8 cellular contexts compared by ENCODE assay signal in the genomic region with DNA sequence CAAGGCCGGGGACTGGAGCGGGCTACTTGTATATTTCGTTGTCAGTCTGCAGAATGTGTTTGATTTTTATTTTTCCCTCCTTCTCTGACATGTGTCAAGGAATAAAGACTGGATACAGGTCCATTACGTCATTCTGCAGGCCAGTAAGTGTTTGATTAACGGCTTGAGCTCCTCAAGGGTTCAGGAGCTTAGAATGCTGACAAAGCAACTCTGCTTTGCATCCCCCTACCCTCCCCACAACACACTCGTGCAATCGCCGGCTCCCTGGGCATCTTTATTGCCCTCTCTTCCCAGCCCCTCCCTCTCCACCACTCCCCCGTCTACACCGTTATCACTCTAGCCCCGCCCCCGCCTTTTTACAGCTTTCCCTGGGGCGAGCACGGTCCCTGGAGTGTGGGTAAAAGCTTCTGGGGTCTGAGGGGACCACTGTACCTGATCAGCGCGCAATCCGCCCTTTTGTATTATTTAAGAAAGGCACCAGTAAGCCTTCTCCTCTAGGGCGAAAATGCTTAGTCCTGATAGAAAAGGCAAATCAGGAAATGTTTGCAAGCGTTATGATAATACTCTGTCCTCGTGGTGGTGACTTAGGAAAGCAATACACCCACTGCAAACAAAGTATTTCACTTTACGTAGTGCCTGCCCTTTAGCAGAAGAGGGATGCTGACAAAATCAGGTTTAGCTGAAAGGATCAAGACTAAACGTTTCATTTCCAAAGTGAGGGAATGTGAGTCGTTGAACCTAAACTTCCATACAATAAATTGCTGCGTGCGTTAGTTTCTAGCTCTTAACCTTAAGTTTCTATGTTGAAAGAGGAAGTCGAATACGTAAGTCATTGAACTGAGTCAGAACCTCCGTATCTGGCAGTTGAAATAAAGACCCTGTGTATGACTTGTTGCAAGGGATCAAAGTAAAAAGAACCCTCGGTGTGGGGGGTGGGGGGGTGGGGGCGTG. TPM values are rescaled to one million over a fixed set of nuclear protein-coding genes. Genes with fewer than 3 reads are reported as not detected.
DNase-seq lines count a peak whose midpoint lies in the region; ATAC-seq lines count a peak whose summit lies in the region.

No MANE protein-coding gene starts in this region.

- peaks cover 18% of the 10 kb centered on the region for H3K4me1 Mint-ChIP-seq in T-helper 17 cell
- peaks cover 18 to 22% of the 10 kb centered on the region in 2 donors for H3K4me1 Mint-ChIP-seq in natural killer cell treated with Interleukin-12 subunit alpha and Interleukin-12 subunit beta and Interleukin-15 and Interleukin-18, amount 100 ng/mL, for 72 hours (ENCODE audit: low read depth in 2 of 2)

- no peaks in the 10 kb centered on the region for H3K9me3 Mint-ChIP-seq in natural killer cell treated with Interleukin-12 subunit alpha and Interleukin-12 subunit beta and Interleukin-15 and Interleukin-18, amount 100 ng/mL, for 72 hours

- peak overlapping the region; percentile 71 for H3K4me3 Mint-ChIP-seq in T-helper 17 cell
- H3K4me3 Mint-ChIP-seq in natural killer cell treated with Interleukin-12 subunit alpha and Interleukin-12 subunit beta and Interleukin-15 and Interleukin-18, amount 100 ng/mL, for 72 hours, result peak overlapping the region; percentile 59

- peaks cover 8% of the 10 kb centered on the region for H3K36me3 Mint-ChIP-seq in T-helper 17 cell (ENCODE audit: low read depth)
- peaks cover 5% of the 10 kb centered on the region for H3K36me3 Mint-ChIP-seq in natural killer cell treated with Interleukin-12 subunit alpha and Interleukin-12 subunit beta and Interleukin-15 and Interleukin-18, amount 100 ng/mL, for 72 hours

- no peaks in the 10 kb centered on the region for H3K9me3 ChIP-seq in T-helper 17 cell (ENCODE audit: control insufficient read depth, low read length, poor library complexity, severe bottlenecking)

- peaks cover 80% of the 10 kb centered on the region for H3K27me3 Mint-ChIP-seq in T-helper 17 cell
- peaks cover 52 to 76% of the 10 kb centered on the region in 2 donors for H3K27me3 Mint-ChIP-seq in natural killer cell treated with Interleukin-12 subunit alpha and Interleukin-12 subunit beta and Interleukin-15 and Interleukin-18, amount 100 ng/mL, for 72 hours

- in situ Hi-C loops in Caki2 (cut with HindIII; ENCODE audit: low pct_unique_long_range_greater_than_20kb, low sequenced_read_pairs), result no loop called here

- DNase-seq in Caki2 (ENCODE audit: low read depth) (peak; percentile 82), HK-2 (ENCODE audit: unreplicated experiment) (peak; percentile 51), T-helper 17 cell (no peak), fibroblast of gingiva (ENCODE audit: low read depth) (peak; percentile 21), COLO829 (ENCODE audit: low spot score) (no peak), AG08395 (ENCODE audit: low spot score) (no peak)
- no peak for DNase-seq in natural killer cell treated with Interleukin-12 subunit alpha and Interleukin-12 subunit beta and Interleukin-15 and Interleukin-18, amount 100 ng/mL, for 72 hours (ENCODE audit: low spot score)
- DNase-seq in NK-92 treated with Interleukin-12 subunit alpha and Interleukin-12 subunit beta, amount 100 ng/mL, for 24 hours (lab: John Stamatoyannopoulos, UW), result no peak

- H3K27ac Mint-ChIP-seq in T-helper 17 cell, result no peak overlapping the region
- H3K27ac Mint-ChIP-seq in natural killer cell treated with Interleukin-12 subunit alpha and Interleukin-12 subunit beta and Interleukin-15 and Interleukin-18, amount 100 ng/mL, for 72 hours, result no peak overlapping the region

- ATAC-seq in T-helper 17 cell, result no peak
- ATAC-seq in natural killer cell treated with Interleukin-12 subunit alpha and Interleukin-12 subunit beta and Interleukin-15 and Interleukin-18, amount 100 ng/mL, for 72 hours, result no peak

RNA-seq across cellular contexts. Expression of a gene that starts 1.4 kb away (rescaled TPM):
- 15.2 and 28.2 TPM in 2 replicates for total RNA-seq in Caki2 (2014; rRNA removed; shearing (Covaris generic); ENCODE audit: low replicate concordance)
- 1 to 10 TPM in 1 of 2 donors, under 1 TPM in 1; 0.81 to 1.8 TPM for total RNA-seq in T-helper 17 cell
- total RNA-seq in natural killer cell treated with Interleukin-12 subunit alpha and Interleukin-12 subunit beta and Interleukin-15 and Interleukin-18, amount 100 ng/mL, for 72 hours, result under 1 TPM in 1 of 2 donors, not detected in 1; 0.62 TPM

Comparison
In these comparisons a context has a peak if more than half of its experiments do, and no peak if none do; other contexts are left out.
1. DNase-seq: peak in Caki2 (single experiment), HK-2 (single experiment) and fibroblast of gingiva (single experiment); none in T-helper 17 cell (0 of 3), natural killer cell treated with Interleukin-12 subunit alpha and Interleukin-12 subunit beta and Interleukin-15 and Interleukin-18, amount 100 ng/mL, for 72 hours (single experiment), COLO829 (single experiment), AG08395 (single experiment) and NK-92 treated with Interleukin-12 subunit alpha and Interleukin-12 subunit beta, amount 100 ng/mL, for 24 hours (single experiment).